ENCODE assay signal across 8 cellular contexts in the genomic region with DNA sequence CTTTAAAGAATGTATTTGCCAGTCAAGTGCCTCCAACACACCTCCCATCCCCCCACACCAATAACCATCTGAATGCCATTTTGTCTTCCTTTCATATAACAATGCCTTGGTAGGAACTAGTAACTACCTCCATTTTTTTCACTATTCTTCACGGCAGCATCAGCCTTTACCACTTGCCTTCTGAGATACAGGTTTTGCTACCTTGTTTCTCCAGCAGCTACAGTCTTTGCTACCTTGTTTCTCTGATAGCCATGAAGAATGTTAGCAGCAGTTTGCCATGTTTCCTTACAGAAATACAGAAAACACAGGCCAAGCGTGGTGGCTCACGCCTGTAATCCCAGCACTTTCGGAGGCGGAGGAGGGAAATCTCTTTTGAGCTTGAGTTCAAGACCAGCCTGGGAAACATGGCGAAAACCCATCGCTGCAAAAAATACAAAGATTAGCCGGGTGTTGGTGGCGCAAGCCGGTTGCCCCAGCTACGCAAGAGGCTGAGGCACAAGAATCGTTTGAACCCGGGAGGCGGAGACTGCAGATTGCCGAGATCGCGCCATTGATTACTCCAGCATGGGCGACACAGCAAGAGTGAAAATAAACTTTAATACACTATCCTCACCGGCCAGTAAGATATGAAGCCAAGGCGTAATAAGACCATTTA.
DNase-seq lines count a peak whose midpoint lies in the region; ATAC-seq and TF ChIP-seq lines count a peak whose summit lies in the region.

No MANE protein-coding gene starts in this region.

- peaks cover 45% of the 10 kb centered on the region for H3K4me1 Mint-ChIP-seq in T-helper 2 cell treated with Interferon-gamma antibody and Interleukin-4, amounts not matched to agents 5 μg/mL and 100 μg/mL, for 36 hours (ENCODE audit: low read depth)
- peaks cover 69% of the 10 kb centered on the region for H3K4me1 Mint-ChIP-seq in nephron progenitor cell

- H3K27me3 ChIP-seq in A673 (replicated peaks; ENCODE audit: insufficient read depth, low read depth, low read length, poor library complexity) (no peaks in the 10 kb centered on the region), endocrine pancreas (ENCODE audit: control insufficient read depth, insufficient read depth, low read length) (no peaks in the 10 kb centered on the region)

- no TSS peak for BruUV-seq in A673 (replicated peaks; lab: Mats Ljungman, UMichigan)

- peak overlapping the region; percentile 87 for H3K27ac ChIP-seq in A673 (ENCODE audit: low read depth, low read length, poor library complexity, severe bottlenecking)

- H3K36me3 ChIP-seq in A673 (ENCODE audit: insufficient read depth, low read length, poor library complexity, severe bottlenecking) (no peaks in the 10 kb centered on the region), endocrine pancreas (ENCODE audit: control insufficient read depth, insufficient read depth, low read length) (no peaks in the 10 kb centered on the region)

- H3K27me3 Mint-ChIP-seq in T-helper 2 cell treated with Interferon-gamma antibody and Interleukin-4, amounts not matched to agents 5 μg/mL and 100 μg/mL, for 36 hours (ENCODE audit: low read depth), result peaks cover 2% of the 10 kb centered on the region
- H3K27me3 Mint-ChIP-seq in nephron progenitor cell (ENCODE audit: low read depth, poor library complexity), result peaks cover 7% of the 10 kb centered on the region

- CTCF ChIA-PET in A673 (lab: Charles Lee), result interaction anchor here (1.2 kb wide), 1 partner anchor 12 kb away, joined by 3 read pairs; no protein-coding TSS in a partner anchor

- peak overlapping the region; percentile 90 for H3K4me3 Mint-ChIP-seq in T-helper 2 cell treated with Interferon-gamma antibody and Interleukin-4, amounts not matched to agents 5 μg/mL and 100 μg/mL, for 36 hours
- peak overlapping the region; percentile 90 for H3K4me3 Mint-ChIP-seq in nephron progenitor cell

- H3K36me3 Mint-ChIP-seq in T-helper 2 cell treated with Interferon-gamma antibody and Interleukin-4, amounts not matched to agents 5 μg/mL and 100 μg/mL, for 36 hours (ENCODE audit: low read depth), result peaks cover 3% of the 10 kb centered on the region
- H3K36me3 Mint-ChIP-seq in nephron progenitor cell (ENCODE audit: low read depth), result no peaks in the 10 kb centered on the region

- DNase-seq in A673 (ENCODE audit: low spot score) (peak; percentile 72), HUDEP-2 (lab: John Stamatoyannopoulos, UW; ENCODE audit: unreplicated experiment in 76 of 76) (peak in 63 of 76 experiments; percentile 67 to 96 (median 87)), nephron progenitor cell (no peak), NCI-H128 (lab: John Stamatoyannopoulos, UW; ENCODE audit: unreplicated experiment) (no peak), NCI-H2107 treated with DMSO at 0.1 percent for 48 hours (lab: John Stamatoyannopoulos, UW; ENCODE audit: unreplicated experiment) (no peak)
- peak; percentile 68 for DNase-seq in T-helper 2 cell treated with Interferon-gamma antibody and Interleukin-4, amounts not matched to agents 5 μg/mL and 100 μg/mL, for 36 hours (ENCODE audit: low spot score)

- H3K9ac ChIP-seq in endocrine pancreas (ENCODE audit: control insufficient read depth, insufficient read depth, low read length), result no peak overlapping the region

- POLR2A ChIA-PET in A673 (lab: Charles Lee; ENCODE audit: low non-redundant PET), result interaction anchor here (0.7 to 2.4 kb wide), 4 partner anchors 10 to 167 kb away, joined by 3 to 24 read pairs (median 9); a partner anchor contains a TSS

- intact Hi-C loops in A673 (cut with micrococcal nuclease; ENCODE audit: unreplicated experiment), result no loop called here

- no peak for TF ChIP-seq CTCF in A673 (conservative IDR thresholded peaks at IDR 0.05; ENCODE audit: low read depth, low read length)
- TF ChIP-seq CTCF in nephron progenitor cell (IDR thresholded peaks at IDR 0.05), result no peak

- peak overlapping the region; percentile 98 for H3K27ac Mint-ChIP-seq in T-helper 2 cell treated with Interferon-gamma antibody and Interleukin-4, amounts not matched to agents 5 μg/mL and 100 μg/mL, for 36 hours
- H3K27ac Mint-ChIP-seq in nephron progenitor cell, result peak overlapping the region; percentile 99

- ATAC-seq in GM19043 (IDR thresholded peaks at IDR 0.05; ENCODE audit: low read depth, unreplicated experiment), result peak; percentile 16

- H3K9me3 ChIP-seq in A673 (ENCODE audit: low read depth, low read length, poor library complexity, severe bottlenecking) (no peaks in the 10 kb centered on the region), endocrine pancreas (ENCODE audit: control insufficient read depth, low read length) (no peaks in the 10 kb centered on the region)

- peak overlapping the region; percentile 56 for H3K4me3 ChIP-seq in A673 (ENCODE audit: low read depth, low read length, poor library complexity, severe bottlenecking)
- H3K4me3 ChIP-seq in endocrine pancreas (ENCODE audit: control insufficient read depth, insufficient read depth, low read length), result peak overlapping the region; percentile 75

- H3K4me1 ChIP-seq in A673 (ENCODE audit: insufficient read depth, low read length, poor library complexity, severe bottlenecking) (peaks cover 13% of the 10 kb centered on the region), endocrine pancreas (ENCODE audit: control insufficient read depth, insufficient read depth, low read length) (no peaks in the 10 kb centered on the region)

- H3K9me3 Mint-ChIP-seq in T-helper 2 cell treated with Interferon-gamma antibody and Interleukin-4, amounts not matched to agents 5 μg/mL and 100 μg/mL, for 36 hours, result no peaks in the 10 kb centered on the region
- H3K9me3 Mint-ChIP-seq in nephron progenitor cell, result no peaks in the 10 kb centered on the region

Comparison
In these comparisons a context has a peak if more than half of its experiments do, and no peak if none do; other contexts are left out.
1. DNase-seq: peak in A673 (single experiment), HUDEP-2 (63 of 76) and T-helper 2 cell treated with Interferon-gamma antibody and Interleukin-4, amounts not matched to agents 5 μg/mL and 100 μg/mL, for 36 hours (single experiment); none in nephron progenitor cell (single experiment), NCI-H128 (single experiment) and NCI-H2107 treated with DMSO at 0.1 percent for 48 hours (single experiment).